ENCODE assay signal across 7 cellular contexts in the genomic region with DNA sequence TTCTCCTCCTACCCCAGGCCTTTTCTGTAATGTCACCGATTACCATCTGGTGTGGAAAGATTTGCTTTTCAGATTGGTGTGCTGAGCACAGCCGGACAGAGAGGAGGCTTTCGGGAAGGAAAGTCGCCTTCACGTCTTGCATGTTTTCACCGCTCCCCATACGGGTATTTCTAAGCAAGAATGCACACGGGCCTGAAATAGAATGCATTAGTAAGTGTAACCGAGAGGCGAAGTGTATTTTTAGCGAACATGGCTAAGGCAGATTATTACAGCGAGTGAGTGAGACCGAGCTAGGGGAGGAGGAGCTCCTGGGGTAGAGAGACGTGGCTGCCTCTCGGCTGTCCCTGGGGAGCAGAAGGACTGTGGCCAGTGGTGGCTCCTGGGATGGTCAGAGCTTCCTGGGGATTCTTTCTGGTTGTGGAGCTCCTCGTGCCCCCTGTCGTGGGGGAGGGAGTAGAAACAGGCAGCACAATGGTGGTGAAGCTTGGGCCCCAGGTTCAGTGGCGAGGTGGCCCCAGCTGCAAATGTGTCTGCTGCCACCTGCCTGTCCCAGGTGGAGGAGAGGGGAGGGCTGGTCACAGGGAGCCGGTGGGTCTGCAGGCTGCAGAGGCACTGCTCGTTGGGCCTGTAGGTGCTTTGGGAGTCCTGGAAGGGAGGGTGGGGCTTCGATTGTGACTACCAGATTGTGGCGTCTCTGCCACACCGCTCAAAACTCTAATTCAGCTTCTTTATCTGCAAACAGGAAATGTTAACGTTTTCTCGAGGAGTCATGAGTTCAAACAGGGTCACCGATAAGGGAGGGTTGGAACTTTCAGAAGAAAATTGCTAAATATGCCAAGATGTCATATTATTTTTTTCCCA.
A peak's percentile ranks its signal among the peaks of the same experiment; 100 is the strongest.
DNase-seq lines count a peak whose midpoint lies in the region; ATAC-seq and TF ChIP-seq lines count a peak whose summit lies in the region.

No MANE protein-coding gene starts in this region.

- ATAC-seq in GM18517 (IDR thresholded peaks at IDR 0.05; ENCODE audit: unreplicated experiment), result peak; percentile 56
- peak; percentile 71 for ATAC-seq in HG02588 (IDR thresholded peaks at IDR 0.05; ENCODE audit: unreplicated experiment)
- ATAC-seq in naive thymus-derived CD8-positive, alpha-beta T cell, result peak; percentile 75 to 87

- H3K36me3 ChIP-seq in ascending aorta, result no peaks in the 10 kb centered on the region

- peak overlapping the region; percentile 73 to 90 for H3K27ac ChIP-seq in ascending aorta

- peak overlapping the region in 9 of 10 donors; percentile 18 to 62 (median 48) for H3K4me3 Mint-ChIP-seq in naive thymus-derived CD8-positive, alpha-beta T cell

- peaks cover 3 to 16% of the 10 kb centered on the region in 2 donors for H3K4me1 ChIP-seq in ascending aorta

- POLR2A ChIA-PET in naive thymus-derived CD8-positive, alpha-beta T cell (lab: Charles Lee), result no interaction called here

- peak in 2 of 3 experiments; percentile 16 to 20 for TF ChIP-seq CTCF in ascending aorta (IDR thresholded peaks at IDR 0.05)

- no peaks in the 10 kb centered on the region for H3K27me3 Mint-ChIP-seq in naive thymus-derived CD8-positive, alpha-beta T cell

- no peaks in the 10 kb centered on the region for H3K9me3 ChIP-seq in ascending aorta

- H3K27me3 ChIP-seq in ascending aorta, result no peaks in the 10 kb centered on the region

- H3K36me3 Mint-ChIP-seq in naive thymus-derived CD8-positive, alpha-beta T cell, result peaks cover 0 to 3% (median 2%) of the 10 kb centered on the region in 3 donors

- intact Hi-C loops in ascending aorta (cut with DNase I), result loop anchor here (1.0 to 2.0 kb wide), 2 partner anchors 36 to 136 kb away; partner anchors contain the start of gene CAMK1D

- H3K4me3 ChIP-seq in ascending aorta, result peak overlapping the region; percentile 18 to 57

- peak overlapping the region; percentile 29 to 86 (median 64) for H3K27ac Mint-ChIP-seq in naive thymus-derived CD8-positive, alpha-beta T cell

- DNase-seq in NCI-H526 treated with DMSO at 0.1 percent for 48 hours (lab: John Stamatoyannopoulos, UW) (peak; percentile 3), ascending aorta (ENCODE audit: low spot score in 2 of 2) (peak in 1 of 2 donors; percentile 82), NK-92 (lab: John Stamatoyannopoulos, UW; ENCODE audit: unreplicated experiment) (no peak)
- DNase-seq in naive thymus-derived CD8-positive, alpha-beta T cell, result peak in 9 of 10 donors; percentile 6 to 32 (median 19)
- DNase-seq in effector CD4-positive, alpha-beta T cell, result no peak

- peaks cover 0 to 3% (median 0%) of the 10 kb centered on the region in 9 donors for H3K9me3 Mint-ChIP-seq in naive thymus-derived CD8-positive, alpha-beta T cell

- H3K4me1 Mint-ChIP-seq in naive thymus-derived CD8-positive, alpha-beta T cell, result peaks cover 19 to 49% (median 34%) of the 10 kb centered on the region in 4 donors

Comparison
In these comparisons a context has a peak if more than half of its experiments do, and no peak if none do; other contexts are left out.
1. DNase-seq: peak in NCI-H526 treated with DMSO at 0.1 percent for 48 hours (single experiment) and naive thymus-derived CD8-positive, alpha-beta T cell (9 of 10); none in NK-92 (single experiment) and effector CD4-positive, alpha-beta T cell (single experiment).
2. Peak in every context shown above with its lines, with median percentiles within 50 percentile points of each other: ATAC-seq.